28 cellular contexts compared by ENCODE assay signal in genomic region chr18:13237641-13238040, GRCh38. TPM values are rescaled to one million over a fixed set of nuclear protein-coding genes. Genes with fewer than 3 reads are reported as not detected.
"Had no signal": no experiment of that assay in that cellular context is flagged by ENCODE, and none has a peak within 500 bp of the region (broad histone marks: within the 10 kb centered on the region; RNA-seq: fewer than 3 reads in every experiment).

No MANE protein-coding gene starts in this region.

- H3K4me1 Mint-ChIP-seq: activated CD4-positive, alpha-beta T cell treated with anti-CD3 and anti-CD28 coated beads for 36 hours; activated naive CD4-positive, alpha-beta T cell treated with anti-CD3 and anti-CD28 coated beads, Interleukin-2, amount 50 U/mL, for 24 hours had no signal

- ATAC-seq: activated CD4-positive, alpha-beta T cell treated with anti-CD3 and anti-CD28 coated beads for 36 hours; activated T-cell treated with anti-CD3 and anti-CD28 coated beads, Interleukin-2, amount 50 U/mL, for 72 hours had no signal

- H3K36me3 Mint-ChIP-seq: activated naive CD4-positive, alpha-beta T cell treated with anti-CD3 and anti-CD28 coated beads, Interleukin-2, amount 50 U/mL, for 24 hours had no signal

- H3K36me3 ChIP-seq: brain microvascular endothelial cell, cardiac muscle cell, MG63 had no signal

- H3K9me3 Mint-ChIP-seq: activated naive CD4-positive, alpha-beta T cell treated with anti-CD3 and anti-CD28 coated beads, Interleukin-2, amount 50 U/mL, for 24 hours; activated T-cell treated with anti-CD3 and anti-CD28 coated beads, Interleukin-2, amount 50 U/mL, for 72 hours; activated T-helper 2 cell treated with anti-CD3 and anti-CD28 coated beads, Interferon-gamma antibody, Interleukin-2, Interleukin-4, amounts not matched to agents 10 μg/mL and 5 μg/mL and 100 μg/mL, durations not matched to agents 14 hours and 24 hours and 36 hours had no signal

- H3K27me3 ChIP-seq: brain microvascular endothelial cell, cardiac muscle cell had no signal

- DNase-seq: activated CD4-positive, alpha-beta T cell treated with anti-CD3 and anti-CD28 coated beads for 36 hours; activated CD4-positive, CD25-positive, alpha-beta regulatory T cell; activated naive CD4-positive, alpha-beta T cell; activated T-cell treated with anti-CD3 and anti-CD28 coated beads, Interleukin-2, amount 50 U/mL, for 72 hours; amygdala; brain microvascular endothelial cell; cerebellar nuclear complex; IMR-90; KG1; MG63; MV-4-11; NCI-H1092 treated with DMSO at 0.1 percent for 48 hours; NCI-H1417 treated with DMSO at 0.1 percent for 48 hours; NCI-H1694; NCI-H2029; NCI-H2107; NCI-H2171 treated with DMSO at 0.1 percent for 48 hours; NCI-H345; NCI-H510A; NCI-H526 treated with DMSO at 0.1 percent for 48 hours; NCI-H82; SIG-M5; T-helper 2 cell; T1000 had no signal

- H3K27me3 Mint-ChIP-seq: activated CD4-positive, alpha-beta T cell treated with anti-CD3 and anti-CD28 coated beads for 36 hours; activated naive CD4-positive, alpha-beta T cell treated with anti-CD3 and anti-CD28 coated beads, Interleukin-2, amount 50 U/mL, for 24 hours had no signal

- H3K27ac Mint-ChIP-seq: activated CD4-positive, alpha-beta T cell treated with anti-CD3 and anti-CD28 coated beads for 36 hours; activated naive CD4-positive, alpha-beta T cell treated with anti-CD3 and anti-CD28 coated beads, Interleukin-2, amount 50 U/mL, for 24 hours; activated T-cell treated with anti-CD3 and anti-CD28 coated beads, Interleukin-2, amount 50 U/mL, for 72 hours; activated T-helper 2 cell treated with anti-CD3 and anti-CD28 coated beads, Interferon-gamma antibody, Interleukin-2, Interleukin-4, amounts not matched to agents 10 μg/mL and 5 μg/mL and 100 μg/mL, durations not matched to agents 14 hours and 24 hours and 36 hours had no signal

- H3K9me3 ChIP-seq: MG63 had no signal

- H3K4me3 ChIP-seq: cardiac muscle cell, MG63 had no signal

- H3K4me3 Mint-ChIP-seq: activated CD4-positive, alpha-beta T cell treated with anti-CD3 and anti-CD28 coated beads for 36 hours; activated naive CD4-positive, alpha-beta T cell treated with anti-CD3 and anti-CD28 coated beads, Interleukin-2, amount 50 U/mL, for 24 hours; activated T-cell treated with anti-CD3 and anti-CD28 coated beads, Interleukin-2, amount 50 U/mL, for 72 hours had no signal

- H3K27ac ChIP-seq: brain microvascular endothelial cell, cardiac muscle cell, VCaP had no signal

RNA-seq across cellular contexts. Expression of gene LDLRAD4, which starts 19.1 kb away (rescaled TPM):
- total RNA-seq: IMR-90 had no signal
